ENCODE assay signal across 23 cellular contexts in genomic region chr16:11163761-11164261, GRCh38.
DNase-seq lines count a peak whose midpoint lies in the region; ATAC-seq and TF ChIP-seq lines count a peak whose summit lies in the region.
"Had no signal": no experiment of that assay in that cellular context is flagged by ENCODE, and none has a peak within 500 bp of the region (broad histone marks: within the 10 kb centered on the region; RNA-seq: fewer than 3 reads in every experiment).

No MANE protein-coding gene starts in this region.

- ATAC-seq in activated naive CD8-positive, alpha-beta T cell treated with anti-CD3 and anti-CD28 coated beads, Interleukin-2, amount 10 ng/mL, durations not matched to agents 7 days and 5 days (ENCODE audit: low read depth): no peak
- no peak for ATAC-seq in omental fat pad (ENCODE audit: low FRiP score)
- ATAC-seq: activated CD8-positive, alpha-beta T cell treated with anti-CD3 and anti-CD28 coated beads for 36 hours; K562; lower lobe of right lung had no signal

- H3K4me3 ChIP-seq in WERI-Rb-1 (ENCODE audit: low read depth, low read length) (peak overlapping the region; percentile 28), spleen (no peak overlapping the region)
- no peak overlapping the region for H3K4me3 ChIP-seq in CD8-positive, alpha-beta memory T cell (ENCODE audit: low read length)
- H3K4me3 ChIP-seq: dorsolateral prefrontal cortex, K562, lower lobe of right lung, MG63, SK-N-MC, stomach, tibial nerve had no signal

- H3K27me3 ChIP-seq in WERI-Rb-1 (ENCODE audit: insufficient read depth, low read depth, severe bottlenecking) (no peaks in the 10 kb centered on the region), spleen (replicated peaks in 1 of 7) (no peaks in the 10 kb centered on the region)
- no peaks in the 10 kb centered on the region for H3K27me3 ChIP-seq in CD8-positive, alpha-beta memory T cell (ENCODE audit: insufficient read depth, low read length, poor library complexity, severe bottlenecking)
- H3K27me3 ChIP-seq: dorsolateral prefrontal cortex, MG63, stomach, tibial nerve had no signal

- H3K4me1 Mint-ChIP-seq in activated naive CD8-positive, alpha-beta T cell treated with anti-CD3 and anti-CD28 coated beads, Interleukin-2, amount 10 ng/mL, durations not matched to agents 7 days and 5 days: peaks cover 72% of the 10 kb centered on the region
- peaks cover 31% of the 10 kb centered on the region for H3K4me1 Mint-ChIP-seq in activated naive CD8-positive, alpha-beta T cell treated with anti-CD3 and anti-CD28 coated beads for 36 hours
- H3K4me1 Mint-ChIP-seq in CD8-positive, alpha-beta memory T cell: peaks cover 0 to 6% (median 0%) of the 10 kb centered on the region in 3 donors

- no peaks in the 10 kb centered on the region for H3K4me1 ChIP-seq in spleen
- no peaks in the 10 kb centered on the region for H3K4me1 ChIP-seq in CD8-positive, alpha-beta memory T cell (ENCODE audit: insufficient read depth, low read length)
- H3K4me1 ChIP-seq: lower lobe of right lung had no signal

- H3K9me3 ChIP-seq in WERI-Rb-1 (ENCODE audit: severe bottlenecking): no peaks in the 10 kb centered on the region
- no peaks in the 10 kb centered on the region for H3K9me3 ChIP-seq in spleen
- H3K9me3 ChIP-seq in CD8-positive, alpha-beta memory T cell (ENCODE audit: low read length): no peaks in the 10 kb centered on the region
- H3K9me3 ChIP-seq: lower lobe of right lung, stomach, tibial nerve had no signal

- H3K36me3 Mint-ChIP-seq in activated naive CD8-positive, alpha-beta T cell treated with anti-CD3 and anti-CD28 coated beads, Interleukin-2, amount 10 ng/mL, durations not matched to agents 7 days and 5 days: peaks cover 46% of the 10 kb centered on the region
- peaks cover 10% of the 10 kb centered on the region for H3K36me3 Mint-ChIP-seq in activated naive CD8-positive, alpha-beta T cell treated with anti-CD3 and anti-CD28 coated beads for 36 hours
- peaks cover 0 to 33% (median 1%) of the 10 kb centered on the region in 3 donors for H3K36me3 Mint-ChIP-seq in CD8-positive, alpha-beta memory T cell

- CTCF ChIA-PET in CD8-positive, alpha-beta memory T cell (lab: Charles Lee): no interaction called here

- H3K36me3 ChIP-seq in WERI-Rb-1: peaks cover 9% of the 10 kb centered on the region
- H3K36me3 ChIP-seq in spleen: peaks cover 0 to 59% (median 28%) of the 10 kb centered on the region in 6 donors
- H3K36me3 ChIP-seq in CD8-positive, alpha-beta memory T cell (ENCODE audit: insufficient read depth, low read length): no peaks in the 10 kb centered on the region
- H3K36me3 ChIP-seq: MG63 had no signal

- H3K27ac Mint-ChIP-seq in activated naive CD8-positive, alpha-beta T cell treated with anti-CD3 and anti-CD28 coated beads, Interleukin-2, amount 10 ng/mL, durations not matched to agents 7 days and 5 days: peak overlapping the region; percentile 68
- H3K27ac Mint-ChIP-seq in activated naive CD8-positive, alpha-beta T cell treated with anti-CD3 and anti-CD28 coated beads for 36 hours: no peak overlapping the region
- H3K27ac Mint-ChIP-seq in CD8-positive, alpha-beta memory T cell: no peak overlapping the region

- TF ChIP-seq POLR2A in spleen (IDR thresholded peaks at IDR 0.05): no peak

- 88 to 92% (median 90%) methylated on average over 15 of the region's 15 CpGs for WGBS in spleen, 5 donors

- no peaks in the 10 kb centered on the region for H3K27me3 Mint-ChIP-seq in activated naive CD8-positive, alpha-beta T cell treated with anti-CD3 and anti-CD28 coated beads, Interleukin-2, amount 10 ng/mL, durations not matched to agents 7 days and 5 days
- no peaks in the 10 kb centered on the region for H3K27me3 Mint-ChIP-seq in activated naive CD8-positive, alpha-beta T cell treated with anti-CD3 and anti-CD28 coated beads for 36 hours
- H3K27me3 Mint-ChIP-seq in CD8-positive, alpha-beta memory T cell: no peaks in the 10 kb centered on the region
- H3K27me3 Mint-ChIP-seq: activated CD8-positive, alpha-beta T cell treated with anti-CD3 and anti-CD28 coated beads for 36 hours; CD4-positive, CD25-positive, alpha-beta regulatory T cell had no signal

- peak overlapping the region; percentile 93 for H3K27ac ChIP-seq in WERI-Rb-1
- no peak overlapping the region for H3K27ac ChIP-seq in spleen
- no peak overlapping the region for H3K27ac ChIP-seq in CD8-positive, alpha-beta memory T cell (ENCODE audit: low read depth, low read length)
- H3K27ac ChIP-seq: lower lobe of right lung, SK-N-MC, tibial nerve had no signal

- POLR2A ChIA-PET in activated naive CD8-positive, alpha-beta T cell treated with anti-CD3 and anti-CD28 coated beads, Interleukin-2, amount 10 ng/mL, durations not matched to agents 7 days and 5 days (lab: Charles Lee): interaction anchor here (0.6 kb wide), 1 partner anchor 61 kb away, joined by 3 read pairs; no protein-coding TSS in a partner anchor
- POLR2A ChIA-PET in CD8-positive, alpha-beta memory T cell (lab: Charles Lee): no interaction called here

- H3K4me3 Mint-ChIP-seq in activated naive CD8-positive, alpha-beta T cell treated with anti-CD3 and anti-CD28 coated beads, Interleukin-2, amount 10 ng/mL, durations not matched to agents 7 days and 5 days: no peak overlapping the region
- no peak overlapping the region for H3K4me3 Mint-ChIP-seq in activated naive CD8-positive, alpha-beta T cell treated with anti-CD3 and anti-CD28 coated beads for 36 hours
- no peak overlapping the region for H3K4me3 Mint-ChIP-seq in CD8-positive, alpha-beta memory T cell
- H3K4me3 Mint-ChIP-seq: activated CD8-positive, alpha-beta T cell treated with anti-CD3 and anti-CD28 coated beads for 36 hours; CD4-positive, CD25-positive, alpha-beta regulatory T cell had no signal

- intact Hi-C loops in spleen (cut with DNase I; ENCODE audit: low total_unique reads): no loop called here

- H3K9me3 Mint-ChIP-seq in activated naive CD8-positive, alpha-beta T cell treated with anti-CD3 and anti-CD28 coated beads, Interleukin-2, amount 10 ng/mL, durations not matched to agents 7 days and 5 days: no peaks in the 10 kb centered on the region
- H3K9me3 Mint-ChIP-seq in activated naive CD8-positive, alpha-beta T cell treated with anti-CD3 and anti-CD28 coated beads for 36 hours: peaks cover 4% of the 10 kb centered on the region
- H3K9me3 Mint-ChIP-seq in CD8-positive, alpha-beta memory T cell: no peaks in the 10 kb centered on the region
- H3K9me3 Mint-ChIP-seq: CD4-positive, CD25-positive, alpha-beta regulatory T cell had no signal

- no peak for DNase-seq in activated naive CD8-positive, alpha-beta T cell treated with anti-CD3 and anti-CD28 coated beads, Interleukin-2, amount 10 ng/mL, durations not matched to agents 7 days and 5 days
- DNase-seq in activated naive CD8-positive, alpha-beta T cell treated with anti-CD3 and anti-CD28 coated beads for 36 hours: no peak
- DNase-seq in WERI-Rb-1: peak; percentile 77
- peak; percentile 40 for DNase-seq in kidney glomerular epithelial cell (lab: John Stamatoyannopoulos, UW)
- DNase-seq in spleen: peak; percentile 47
- no peak for DNase-seq in omental fat pad (ENCODE audit: low spot score)
- no peak for DNase-seq in CD8-positive, alpha-beta memory T cell
- DNase-seq in pons (ENCODE audit: low spot score): no peak
- DNase-seq: activated CD4-positive, alpha-beta T cell treated with anti-CD3 and anti-CD28 coated beads for 1 hour; activated CD8-positive, alpha-beta T cell treated with anti-CD3 and anti-CD28 coated beads for 36 hours; activated effector memory CD4-positive, alpha-beta T cell treated with Interleukin-2 at 50 U/mL for 16 hours; CD4-positive, CD25-positive, alpha-beta regulatory T cell; islet precursor cell; lower lobe of right lung; MG63; NCI-H2029 treated with DMSO at 0.1 percent for 48 hours; NCI-H748 treated with DMSO at 0.1 percent for 48 hours; RPMI8226 had no signal

- TF ChIP-seq CTCF in WERI-Rb-1 (IDR thresholded peaks at IDR 0.05; ENCODE audit: low read depth, low read length): no peak
- no peak for TF ChIP-seq CTCF in spleen (IDR thresholded peaks at IDR 0.05 in 8 of 11, conservative IDR thresholded peaks at IDR 0.05 in 3 of 11)
- no peak for TF ChIP-seq CTCF in omental fat pad (IDR thresholded peaks at IDR 0.05)

Comparison
In these comparisons a context has a peak if more than half of its experiments do, and no peak if none do; other contexts are left out.
1. DNase-seq: peak in WERI-Rb-1 (single experiment), kidney glomerular epithelial cell (single experiment) and spleen (single experiment); none in activated naive CD8-positive, alpha-beta T cell treated with anti-CD3 and anti-CD28 coated beads, Interleukin-2, amount 10 ng/mL, durations not matched to agents 7 days and 5 days (single experiment), activated naive CD8-positive, alpha-beta T cell treated with anti-CD3 and anti-CD28 coated beads for 36 hours (single experiment), omental fat pad (single experiment), CD8-positive, alpha-beta memory T cell (0 of 5) and pons (single experiment).